In the genomic region with DNA sequence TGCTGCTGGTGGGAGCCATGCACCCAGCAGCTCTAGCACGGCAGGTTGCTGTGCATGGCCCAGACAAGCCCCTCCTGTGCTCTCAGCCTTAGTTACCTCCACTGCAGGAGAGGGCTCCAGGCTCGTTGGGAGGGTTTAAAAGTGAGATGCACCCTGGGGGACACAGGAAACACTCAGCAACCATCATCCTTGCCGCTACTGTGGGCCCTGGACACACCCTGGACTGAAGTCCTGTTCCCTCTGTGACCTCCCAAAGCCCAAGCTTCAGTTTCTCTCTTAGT, we compare ENCODE assay signal across 26 cellular contexts. TPM values are rescaled to one million over a fixed set of nuclear protein-coding genes. Genes with fewer than 3 reads are reported as not detected.
DNase-seq lines count a peak whose midpoint lies in the region; ATAC-seq, FAIRE-seq and TF ChIP-seq lines count a peak whose summit lies in the region.
"Had no signal": no experiment of that assay in that cellular context is flagged by ENCODE, and none has a peak within 500 bp of the region (broad histone marks: within the 10 kb centered on the region; RNA-seq: fewer than 3 reads in every experiment).

No MANE protein-coding gene starts in this region.

- intact Hi-C loops in pancreas (cut with DNase I) (loop anchor here in 1 of 3 donors (5.0 to 10.0 kb wide), 2 partner anchors 173 to 296 kb away; no protein-coding TSS in a partner anchor), tibial artery (cut with DNase I; ENCODE audit: low total_unique reads) (loop anchor here (10.0 kb wide), 2 partner anchors 146 to 176 kb away; a partner anchor contains a TSS)

- H2AK5ac ChIP-seq in neuronal stem cell (ENCODE audit: low read depth, low read length) = peak overlapping the region; percentile 96

- no peaks in the 10 kb centered on the region for H3K27me3 Mint-ChIP-seq in endodermal cell (ENCODE audit: insufficient read depth)
- H3K27me3 Mint-ChIP-seq: CD4-positive, alpha-beta memory T cell had no signal

- peaks cover 4% of the 10 kb centered on the region for H3K4me1 Mint-ChIP-seq in endodermal cell
- H3K4me1 Mint-ChIP-seq: GM23338, H9 had no signal

- H3K9me3 ChIP-seq in BLaER1 = no peaks in the 10 kb centered on the region
- no peaks in the 10 kb centered on the region for H3K9me3 ChIP-seq in HEK293 (ENCODE audit: control insufficient read depth, insufficient read depth, low read depth, low read length)
- peaks cover 0 to 9% of the 10 kb centered on the region in 2 donors for H3K9me3 ChIP-seq in neuronal stem cell (replicated peaks in 1 of 2; ENCODE audit: control insufficient read depth in 2 of 2, insufficient read depth in 1 of 2, low read depth in 1 of 2, low read length in 2 of 2)
- no peaks in the 10 kb centered on the region for H3K9me3 ChIP-seq in endodermal cell (ENCODE audit: control insufficient read depth, low read length)
- no peaks in the 10 kb centered on the region for H3K9me3 ChIP-seq in pancreas
- H3K9me3 ChIP-seq in tibial artery = no peaks in the 10 kb centered on the region
- H3K9me3 ChIP-seq: A549, BE2C had no signal

- H2AFZ ChIP-seq in neuronal stem cell (ENCODE audit: low read length) = no peak overlapping the region
- H2AFZ ChIP-seq: GM23338 had no signal

- H3K27ac Mint-ChIP-seq in endodermal cell = no peak overlapping the region
- H3K27ac Mint-ChIP-seq: GM23338, HFFc6 had no signal

- no peak overlapping the region for H3K4ac ChIP-seq in neuronal stem cell (ENCODE audit: low read length)

- peaks cover 6% of the 10 kb centered on the region for H3K79me1 ChIP-seq in neuronal stem cell (ENCODE audit: low read depth, low read length)

- H2BK120ac ChIP-seq in neuronal stem cell (ENCODE audit: low read depth, low read length) = no peak overlapping the region

- no peak for ATAC-seq in pancreas
- ATAC-seq: A549, GM12878, GM23338, HCT116 had no signal

- FAIRE-seq in urothelium cell line (lab: Jason Lieb, UNC) (peak; percentile 50), pancreas (lab: Jason Lieb, UNC) (no peak)
- FAIRE-seq: A549, GM12878, GM19239 had no signal

- peak overlapping the region; percentile 71 for H3K14ac ChIP-seq in neuronal stem cell (ENCODE audit: low read length)

- H3K27ac ChIP-seq in BLaER1 (no peak overlapping the region), HEK293 (ENCODE audit: extremely low read depth, low read depth, low read length) (no peak overlapping the region), neuronal stem cell (replicated peaks; ENCODE audit: low read length) (no peak overlapping the region), endodermal cell (ENCODE audit: low read depth, low read length) (no peak overlapping the region), pancreas (no peak overlapping the region), tibial artery (no peak overlapping the region)
- H3K27ac ChIP-seq: A549 had no signal

- H3K4me1 ChIP-seq in BLaER1 = peaks cover 65% of the 10 kb centered on the region
- no peaks in the 10 kb centered on the region for H3K4me1 ChIP-seq in HEK293 (ENCODE audit: control insufficient read depth, insufficient read depth, low read length)
- peaks cover 4 to 10% of the 10 kb centered on the region in 2 donors for H3K4me1 ChIP-seq in neuronal stem cell (ENCODE audit: control insufficient read depth in 2 of 2, insufficient read depth in 1 of 2, low read depth in 1 of 2, low read length in 2 of 2)
- peaks cover 4% of the 10 kb centered on the region for H3K4me1 ChIP-seq in endodermal cell (ENCODE audit: control insufficient read depth, insufficient read depth, low read length)
- H3K4me1 ChIP-seq in pancreas = peaks cover 28 to 43% (median 29%) of the 10 kb centered on the region in 3 donors
- H3K4me1 ChIP-seq in tibial artery = peaks cover 0 to 8% (median 0%) of the 10 kb centered on the region in 4 donors
- H3K4me1 ChIP-seq: A549, BE2C had no signal

- H2BK15ac ChIP-seq in neuronal stem cell (ENCODE audit: low read length) = no peak overlapping the region

- CTCF ChIA-PET in HEK293 (lab: Yijun Ruan, JAX) = no interaction called here

- H4K20me1 ChIP-seq in BLaER1 = no peaks in the 10 kb centered on the region

- H3K9me3 Mint-ChIP-seq in endodermal cell = peaks cover 6% of the 10 kb centered on the region
- H3K9me3 Mint-ChIP-seq: CD4-positive, alpha-beta memory T cell had no signal

- peak overlapping the region; percentile 43 for H3K23ac ChIP-seq in neuronal stem cell (ENCODE audit: low read depth, low read length, poor library complexity)

- H3K4me3 ChIP-seq in BLaER1 = no peak overlapping the region
- H3K4me3 ChIP-seq in HEK293 (ENCODE audit: low read depth, low read length) = no peak overlapping the region
- no peak overlapping the region for H3K4me3 ChIP-seq in neuronal stem cell (ENCODE audit: low read length in 2 of 2)
- no peak overlapping the region for H3K4me3 ChIP-seq in endodermal cell (ENCODE audit: low read length)
- peak overlapping the region in 2 of 4 donors; percentile 40 to 42 for H3K4me3 ChIP-seq in pancreas
- no peak overlapping the region for H3K4me3 ChIP-seq in tibial artery
- H3K4me3 ChIP-seq: A549, GM12878, GM23338 had no signal

- H3K27me3 ChIP-seq in BLaER1 (peaks cover 13% of the 10 kb centered on the region), neuronal stem cell (ENCODE audit: control insufficient read depth in 3 of 3, insufficient read depth in 3 of 3, low read depth in 1 of 3, low read length in 3 of 3) (peaks cover 0 to 25% (median 6%) of the 10 kb centered on the region in 3 experiments), endodermal cell (ENCODE audit: control insufficient read depth, insufficient read depth, low read length, poor library complexity, severe bottlenecking) (no peaks in the 10 kb centered on the region), pancreas (no peaks in the 10 kb centered on the region), tibial artery (no peaks in the 10 kb centered on the region)

- H3K4me2 ChIP-seq in BLaER1 (peak overlapping the region; percentile 70; the same call in 1 of the 2 replicates), neuronal stem cell (ENCODE audit: insufficient read depth, low read length, poor library complexity, severe bottlenecking) (no peak overlapping the region)
- H3K4me2 ChIP-seq: A549, GM23338 had no signal

- no peak overlapping the region for H4K91ac ChIP-seq in neuronal stem cell (ENCODE audit: low read depth, low read length, poor library complexity)

- DNase-seq in neuronal stem cell (ENCODE audit: low spot score) = no peak
- DNase-seq in urothelium cell line (ENCODE audit: low spot score) = no peak
- DNase-seq in endodermal cell = no peak
- DNase-seq in pancreas = no peak
- no peak for DNase-seq in tibial artery
- DNase-seq: 8988T; ACHN; AML-193; BE2C; C1 segment of cervical spinal cord; CD4-positive, alpha-beta memory T cell; COR-L47; DMS153; DMS79; EL; GDM1; H9; HFFc6 had no signal

- no peak overlapping the region for H3K4me3 Mint-ChIP-seq in endodermal cell
- H3K4me3 Mint-ChIP-seq: CD4-positive, alpha-beta memory T cell; GM23338; H9; HFFc6 had no signal

- no peak overlapping the region for H3K18ac ChIP-seq in neuronal stem cell (ENCODE audit: low read length)

- H3K36me3 ChIP-seq in BLaER1 (no peaks in the 10 kb centered on the region), HEK293 (ENCODE audit: control insufficient read depth in 2 of 2, insufficient read depth in 1 of 2, low read length in 2 of 2) (no peaks in the 10 kb centered on the region), neuronal stem cell (replicated peaks in 1 of 2; ENCODE audit: control insufficient read depth in 2 of 2, insufficient read depth in 2 of 2, low read length in 2 of 2) (peaks cover 0 to 5% of the 10 kb centered on the region in 2 donors), endodermal cell (ENCODE audit: control insufficient read depth, insufficient read depth, low read length) (no peaks in the 10 kb centered on the region), pancreas (no peaks in the 10 kb centered on the region), tibial artery (no peaks in the 10 kb centered on the region)
- H3K36me3 ChIP-seq: BE2C had no signal

- H3K9ac ChIP-seq in BLaER1 = no peak overlapping the region
- no peak overlapping the region for H3K9ac ChIP-seq in neuronal stem cell (ENCODE audit: low read depth, low read length, poor library complexity)
- no peak overlapping the region for H3K9ac ChIP-seq in endodermal cell (ENCODE audit: extremely low read depth, low read length, poor library complexity, severe bottlenecking)

- H3K36me3 Mint-ChIP-seq in endodermal cell (ENCODE audit: low read depth) = no peaks in the 10 kb centered on the region
- H3K36me3 Mint-ChIP-seq: CD4-positive, alpha-beta memory T cell had no signal

- peak overlapping the region; percentile 24 for H2BK5ac ChIP-seq in neuronal stem cell (ENCODE audit: low read length)

- POLR2A ChIA-PET in HEK293 (lab: Yijun Ruan, JAX) = no interaction called here

- WGBS in neuronal stem cell (ENCODE audit: extremely low coverage in 2 of 2, insufficient read length in 2 of 2, insufficient replicate concordance in 1 of 2), 2 donors = no CpG with 5 or more reads among the region's 3 CpGs
- 83 to 84% methylated on average over 3 of the region's 3 CpGs for WGBS in endodermal cell (ENCODE audit: insufficient coverage in 1 of 2, insufficient read length in 1 of 2), 2 experiments
- WGBS in pancreas, 2 donors = 85 to 87% methylated on average over 3 of the region's 3 CpGs

- TF ChIP-seq CTCF in HEK293 (tag by site-specific recombination; IDR thresholded peaks at IDR 0.05) (no peak), endodermal cell (conservative IDR thresholded peaks at IDR 0.05) (no peak), pancreas (IDR thresholded peaks at IDR 0.05) (no peak), tibial artery (IDR thresholded peaks at IDR 0.05) (no peak)

- no peak overlapping the region for H2BK12ac ChIP-seq in neuronal stem cell (ENCODE audit: low read length)

- no peak overlapping the region for H4K8ac ChIP-seq in neuronal stem cell (ENCODE audit: low read depth, low read length)

TF ChIP-seq in HEK293, 187 proteins besides CTCF, POLR2A, EP300 and RAD21:
- TF ChIP-seq ZFP41 (tag by site-specific recombination; IDR thresholded peaks at IDR 0.05; ENCODE audit: borderline replicate concordance) (no peak), ZIC2 (tag by site-specific recombination; IDR thresholded peaks at IDR 0.05) (peak; percentile 85), GLIS1 (tag by site-specific recombination; IDR thresholded peaks at IDR 0.05) (peak; percentile 12; the same call in 1 of the 2 replicates)

RNA-seq across cellular contexts. Expression of a gene that starts 49.0 kb away (rescaled TPM):
- polyA plus RNA-seq in neuronal stem cell (2013, experiment 1 of 2) = not detected
- not detected for polyA plus RNA-seq in neuronal stem cell (2013, experiment 2 of 2)
- total RNA-seq in endodermal cell = not detected
- polyA plus RNA-seq in endodermal cell (2013, experiment 1 of 2) = not detected
- not detected for polyA plus RNA-seq in endodermal cell (2013, experiment 2 of 2)
- total RNA-seq in pancreas = not detected
- not detected for polyA plus RNA-seq in pancreas
- total RNA-seq: CD4-positive, alpha-beta memory T cell; GM12878; GM23338; H4; H9; HFFc6 had no signal
- polyA plus RNA-seq: A549; CD4-positive, alpha-beta memory T cell; GM12878; GM23338 had no signal
